ENCODE assay signal across 17 cellular contexts in the genomic region with DNA sequence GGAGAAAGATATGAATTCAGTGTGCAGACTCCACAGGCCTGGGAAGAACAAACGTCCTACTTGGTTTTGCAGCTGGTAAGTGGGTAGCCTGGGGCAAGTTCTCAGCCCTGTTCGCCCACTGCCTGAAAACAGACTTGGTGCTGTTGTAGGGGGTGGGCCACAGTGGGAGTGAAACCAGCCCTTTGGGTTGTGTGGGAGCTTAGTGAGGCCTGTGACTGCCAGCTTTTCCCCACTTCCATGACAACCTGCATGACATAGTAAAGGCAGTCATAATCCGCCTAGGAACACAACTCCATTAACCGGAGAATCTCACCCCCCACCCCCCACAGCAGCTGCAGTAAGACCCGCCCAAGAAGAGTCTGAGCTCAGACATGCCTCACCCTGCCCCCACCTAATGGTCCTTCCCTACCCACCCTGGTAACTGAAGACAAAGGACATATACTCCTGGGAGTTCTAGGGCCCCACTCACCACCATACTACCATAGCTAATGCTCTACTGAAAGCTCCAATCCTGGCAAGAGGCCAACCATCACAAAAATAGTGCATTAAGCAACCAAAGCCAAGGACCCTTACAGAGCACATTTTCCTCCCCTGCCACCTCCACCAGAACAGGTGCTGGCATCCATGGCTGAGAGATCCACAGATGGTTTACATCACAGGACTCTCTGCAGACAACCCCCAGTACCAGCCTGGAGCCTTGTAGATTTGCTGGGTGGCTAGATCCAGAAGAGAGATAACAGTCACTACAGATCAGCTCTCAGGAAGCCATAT. TPM values are rescaled to one million over a fixed set of nuclear protein-coding genes. Genes with fewer than 3 reads are reported as not detected.
"Had no signal": no experiment of that assay in that cellular context is flagged by ENCODE, and none has a peak within 500 bp of the region (broad histone marks: within the 10 kb centered on the region; RNA-seq: fewer than 3 reads in every experiment).

No MANE protein-coding gene starts in this region.

- ATAC-seq: activated CD8-positive, alpha-beta memory T cell treated with anti-CD3 and anti-CD28 coated beads, Interleukin-2, amount 10 ng/mL, durations not matched to agents 7 days and 5 days; activated naive CD8-positive, alpha-beta T cell treated with anti-CD3 and anti-CD28 coated beads, Interleukin-2, amount 50 U/mL, for 24 hours; left cardiac atrium; natural killer cell; psoas muscle; right lobe of liver; stimulated activated memory B cell treated with anti-CD40 and anti-IgM and Interleukin-4, amounts not matched to agents 10 μg/mL and 1 μg/mL and 100 μg/mL, for 72 hours had no signal

- H3K4me3 ChIP-seq: ascending aorta, dorsolateral prefrontal cortex, esophagus squamous epithelium, psoas muscle, right lobe of liver, transverse colon had no signal

- H3K4me1 ChIP-seq: ascending aorta, esophagus squamous epithelium, psoas muscle, right lobe of liver, transverse colon had no signal

- H3K4me3 Mint-ChIP-seq: activated CD8-positive, alpha-beta memory T cell treated with anti-CD3 and anti-CD28 coated beads, Interleukin-2, amount 10 ng/mL, durations not matched to agents 7 days and 5 days; activated naive CD8-positive, alpha-beta T cell treated with anti-CD3 and anti-CD28 coated beads, Interleukin-2, amount 50 U/mL, for 24 hours; activated T-cell treated with anti-CD3 and anti-CD28 coated beads, Interleukin-2, amount 50 U/mL, for 24 hours; natural killer cell; stimulated activated memory B cell treated with anti-CD40 and anti-IgM and Interleukin-4, amounts not matched to agents 10 μg/mL and 1 μg/mL and 100 μg/mL, for 72 hours had no signal

- H3K36me3 ChIP-seq: ascending aorta, esophagus squamous epithelium, right lobe of liver, transverse colon had no signal

- H3K27me3 Mint-ChIP-seq: activated CD8-positive, alpha-beta memory T cell treated with anti-CD3 and anti-CD28 coated beads, Interleukin-2, amount 10 ng/mL, durations not matched to agents 7 days and 5 days; activated naive CD8-positive, alpha-beta T cell treated with anti-CD3 and anti-CD28 coated beads, Interleukin-2, amount 50 U/mL, for 24 hours; activated T-cell treated with anti-CD3 and anti-CD28 coated beads, Interleukin-2, amount 50 U/mL, for 24 hours had no signal

- H3K27me3 ChIP-seq: ascending aorta, dorsolateral prefrontal cortex, right lobe of liver, transverse colon had no signal

- H3K36me3 Mint-ChIP-seq: activated CD8-positive, alpha-beta memory T cell treated with anti-CD3 and anti-CD28 coated beads, Interleukin-2, amount 10 ng/mL, durations not matched to agents 7 days and 5 days; stimulated activated memory B cell treated with anti-CD40 and anti-IgM and Interleukin-4, amounts not matched to agents 10 μg/mL and 1 μg/mL and 100 μg/mL, for 72 hours had no signal

- DNase-seq: activated CD4-positive, alpha-beta T cell treated with anti-CD3 and anti-CD28 coated beads, Interleukin-2, amount 50 U/mL, for 48 hours; activated CD8-positive, alpha-beta memory T cell treated with anti-CD3 and anti-CD28 coated beads, Interleukin-2, amount 10 ng/mL, durations not matched to agents 7 days and 5 days; activated naive CD8-positive, alpha-beta T cell treated with anti-CD3 and anti-CD28 coated beads, Interleukin-2, amount 50 U/mL, for 24 hours; activated T-cell treated with anti-CD3 and anti-CD28 coated beads, Interleukin-2, amount 50 U/mL, for 24 hours; dorsolateral prefrontal cortex; esophagus squamous epithelium; foreskin fibroblast; left cardiac atrium; natural killer cell; nucleus accumbens; psoas muscle; right lobe of liver; transverse colon had no signal

- H3K9me3 ChIP-seq: ascending aorta, esophagus squamous epithelium, psoas muscle, right lobe of liver, transverse colon had no signal

- H3K27ac Mint-ChIP-seq: activated CD8-positive, alpha-beta memory T cell treated with anti-CD3 and anti-CD28 coated beads, Interleukin-2, amount 10 ng/mL, durations not matched to agents 7 days and 5 days; activated naive CD8-positive, alpha-beta T cell treated with anti-CD3 and anti-CD28 coated beads, Interleukin-2, amount 50 U/mL, for 24 hours; activated T-cell treated with anti-CD3 and anti-CD28 coated beads, Interleukin-2, amount 50 U/mL, for 24 hours; stimulated activated memory B cell treated with anti-CD40 and anti-IgM and Interleukin-4, amounts not matched to agents 10 μg/mL and 1 μg/mL and 100 μg/mL, for 72 hours had no signal

- H3K27ac ChIP-seq: ascending aorta, dorsolateral prefrontal cortex, esophagus squamous epithelium, psoas muscle, right lobe of liver, transverse colon had no signal

RNA-seq across cellular contexts. Expression of a gene that starts 39.8 kb away (rescaled TPM):
- total RNA-seq: activated CD8-positive, alpha-beta memory T cell treated with anti-CD3 and anti-CD28 coated beads, Interleukin-2, amount 10 ng/mL, durations not matched to agents 7 days and 5 days; ascending aorta; bronchial epithelial cell; esophagus squamous epithelium; mononuclear cell; natural killer cell; psoas muscle; right lobe of liver; transverse colon had no signal
- polyA plus RNA-seq: psoas muscle had no signal
